In the genomic region with DNA sequence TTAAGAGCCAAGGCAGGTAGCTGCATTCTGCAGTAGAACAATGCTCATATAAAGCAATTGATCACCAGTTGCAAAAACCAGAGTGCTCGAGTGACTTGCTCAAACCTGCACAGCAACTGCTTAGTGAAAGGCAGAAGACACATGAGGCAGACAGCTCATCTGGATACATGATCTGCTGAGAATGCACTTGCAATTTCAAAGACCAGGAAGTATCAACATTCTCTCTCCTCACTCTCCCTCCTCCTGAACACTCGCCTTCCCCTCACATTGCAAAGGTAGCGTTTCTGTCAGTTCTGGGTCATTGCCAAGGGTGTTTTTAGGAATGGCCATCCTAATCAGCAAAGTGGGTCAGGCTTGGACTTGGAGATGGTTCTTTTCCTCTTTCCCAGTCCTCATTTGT, we compare ENCODE assay signal across 14 cellular contexts.
DNase-seq lines count a peak whose midpoint lies in the region; ATAC-seq, FAIRE-seq and TF ChIP-seq lines count a peak whose summit lies in the region.
"Had no signal": no experiment of that assay in that cellular context is flagged by ENCODE, and none has a peak within 500 bp of the region (broad histone marks: within the 10 kb centered on the region; RNA-seq: fewer than 3 reads in every experiment).

No MANE protein-coding gene starts in this region.

- H3K4me3 ChIP-seq in A549 (no peak overlapping the region), DOHH2 (ENCODE audit: low read length) (no peak overlapping the region), PC-9 (no peak overlapping the region), right atrium auricular region (no peak overlapping the region)
- H3K4me3 ChIP-seq: thoracic aorta had no signal

- H3K4me2 ChIP-seq in A549, result peak overlapping the region; percentile 23; the same call in 2 of the 3 replicates
- peak overlapping the region; percentile 12 for H3K4me2 ChIP-seq in DOHH2 (ENCODE audit: low read length)
- H3K4me2 ChIP-seq in PC-9, result peak overlapping the region; percentile 43

- H3K9me3 ChIP-seq in A549 (no peaks in the 10 kb centered on the region), DOHH2 (ENCODE audit: control insufficient read depth, insufficient read depth, low read length) (no peaks in the 10 kb centered on the region), PC-9 (ENCODE audit: insufficient read depth, low read depth) (no peaks in the 10 kb centered on the region), right atrium auricular region (no peaks in the 10 kb centered on the region)
- H3K9me3 ChIP-seq: thoracic aorta had no signal

- CTCF ChIA-PET in A549 (lab: Yijun Ruan, JAX), result no interaction called here
- CTCF ChIA-PET in PC-9 (lab: Charles Lee), result interaction anchor here (0.6 kb wide), 1 partner anchor 19 kb away, joined by 3 read pairs; no protein-coding TSS in a partner anchor

- H3K36me3 ChIP-seq in DOHH2 (ENCODE audit: control insufficient read depth, low read length) (peaks cover 17% of the 10 kb centered on the region), PC-9 (ENCODE audit: low read depth) (no peaks in the 10 kb centered on the region), right atrium auricular region (no peaks in the 10 kb centered on the region)
- H3K36me3 ChIP-seq: thoracic aorta had no signal

- H2AFZ ChIP-seq in PC-9, result no peak overlapping the region

- H3K4me1 ChIP-seq in A549 (peaks cover 19% of the 10 kb centered on the region), DOHH2 (ENCODE audit: control insufficient read depth, low read length) (peaks cover 67% of the 10 kb centered on the region), PC-9 (replicated peaks; ENCODE audit: insufficient read depth) (peaks cover 43% of the 10 kb centered on the region), right atrium auricular region (peaks cover 0 to 10% of the 10 kb centered on the region in 2 donors)

- 54% methylated on average over 3 of the region's 3 CpGs for WGBS in A549 (ENCODE audit: missing lambda C conversion rate)

- no TSS peak for BruUV-seq in PC-9 (replicated peaks; lab: Mats Ljungman, UMichigan)

- no peak for FAIRE-seq in A549 (lab: Jason Lieb, UNC)

- no peak for TF ChIP-seq CTCF in A549 (IDR thresholded peaks at IDR 0.05)
- no peak for TF ChIP-seq CTCF in DOHH2 (IDR thresholded peaks at IDR 0.05; ENCODE audit: low read depth, low read length, poor library complexity, severe bottlenecking)
- TF ChIP-seq CTCF in PC-9 (conservative IDR thresholded peaks at IDR 0.05), result no peak
- no peak for TF ChIP-seq CTCF in right atrium auricular region (IDR thresholded peaks at IDR 0.05)

- H3K27me3 ChIP-seq in DOHH2 (ENCODE audit: control insufficient read depth, low read length) (no peaks in the 10 kb centered on the region), PC-9 (ENCODE audit: insufficient read depth, low read depth) (no peaks in the 10 kb centered on the region), right atrium auricular region (no peaks in the 10 kb centered on the region)

- H3K79me2 ChIP-seq in DOHH2 (ENCODE audit: control insufficient read depth, low read length) (peaks cover 48% of the 10 kb centered on the region), PC-9 (ENCODE audit: low read depth) (no peaks in the 10 kb centered on the region)

- no peak for TF ChIP-seq EP300 in A549 (IDR thresholded peaks at IDR 0.05)

- POLR2A ChIA-PET in A549 (lab: Yijun Ruan, JAX) (no interaction called here), PC-9 (lab: Charles Lee; ENCODE audit: unreplicated experiment) (no interaction called here)

- TF ChIP-seq POLR2A in A549 (IDR thresholded peaks at IDR 0.05; ENCODE audit: low read length), result no peak

- TF ChIP-seq RAD21 in A549 (conservative IDR thresholded peaks at IDR 0.05 in 1 of 2, IDR thresholded peaks at IDR 0.05 in 1 of 2), result no peak

- H4K20me1 ChIP-seq in DOHH2 (ENCODE audit: control insufficient read depth, insufficient read depth, low read depth, low read length), result no peaks in the 10 kb centered on the region
- H4K20me1 ChIP-seq in PC-9 (ENCODE audit: insufficient read depth), result no peaks in the 10 kb centered on the region

- intact Hi-C loops in PC-9 (cut with micrococcal nuclease; ENCODE audit: unreplicated experiment), result loop anchor here (1.0 to 10.0 kb wide), 2 partner anchors 19 to 344 kb away; a partner anchor contains a TSS

- DNase-seq in A549 (ENCODE audit: low read depth in 1 of 2, low spot score in 1 of 2), result no peak
- DNase-seq in PC-9, result peak in 1 of 2 experiments; percentile 58
- peak; percentile 29 for DNase-seq in kidney tubule cell (ENCODE audit: low spot score)
- DNase-seq in right atrium auricular region (ENCODE audit: low spot score), result no peak
- no peak for DNase-seq in HK-2 (ENCODE audit: unreplicated experiment)
- DNase-seq: activated CD8-positive, alpha-beta T cell treated with anti-CD3 and anti-CD28 coated beads for 36 hours; effector CD8-positive, alpha-beta T cell; foreskin melanocyte; NCI-H1092; NCI-H446 treated with DMSO at 0.1 percent for 48 hours had no signal

- ATAC-seq in A549, result no peak
- ATAC-seq in GM21526 (IDR thresholded peaks at IDR 0.05; ENCODE audit: low FRiP score, unreplicated experiment), result no peak
- no peak for ATAC-seq in HG03354 (IDR thresholded peaks at IDR 0.05; ENCODE audit: poor library complexity, severe bottlenecking, unreplicated experiment)

- no peak overlapping the region for H3K27ac ChIP-seq in A549
- H3K27ac ChIP-seq in DOHH2 (ENCODE audit: low read depth, low read length), result no peak overlapping the region
- peak overlapping the region; percentile 64 for H3K27ac ChIP-seq in PC-9
- no peak overlapping the region for H3K27ac ChIP-seq in right atrium auricular region
- H3K27ac ChIP-seq: thoracic aorta had no signal

- H3K9me2 ChIP-seq in DOHH2 (replicated peaks; ENCODE audit: control insufficient read depth, low read length) (no peaks in the 10 kb centered on the region), PC-9 (ENCODE audit: insufficient read depth) (no peaks in the 10 kb centered on the region)

- peaks cover 14% of the 10 kb centered on the region for H3F3A ChIP-seq in DOHH2 (ENCODE audit: control insufficient read depth, insufficient read depth)
- H3F3A ChIP-seq in PC-9 (ENCODE audit: insufficient read depth, low read depth), result peaks cover 33% of the 10 kb centered on the region

TF ChIP-seq in A549, 52 proteins besides CTCF, POLR2A, EP300 and RAD21:
- TF ChIP-seq ZSCAN20 (CRISPR knock-in tag; IDR thresholded peaks at IDR 0.05) (no peak), EHF (CRISPR knock-in tag; IDR thresholded peaks at IDR 0.05) (no peak), KDM1A (IDR thresholded peaks at IDR 0.05; ENCODE audit: low read depth) (no peak), KDM5A (IDR thresholded peaks at IDR 0.05) (no peak), RARB (CRISPR knock-in tag; IDR thresholded peaks at IDR 0.05) (no peak), HOXB5 (CRISPR knock-in tag; IDR thresholded peaks at IDR 0.05) (no peak)
- TF ChIP-seq, protein P1, sequence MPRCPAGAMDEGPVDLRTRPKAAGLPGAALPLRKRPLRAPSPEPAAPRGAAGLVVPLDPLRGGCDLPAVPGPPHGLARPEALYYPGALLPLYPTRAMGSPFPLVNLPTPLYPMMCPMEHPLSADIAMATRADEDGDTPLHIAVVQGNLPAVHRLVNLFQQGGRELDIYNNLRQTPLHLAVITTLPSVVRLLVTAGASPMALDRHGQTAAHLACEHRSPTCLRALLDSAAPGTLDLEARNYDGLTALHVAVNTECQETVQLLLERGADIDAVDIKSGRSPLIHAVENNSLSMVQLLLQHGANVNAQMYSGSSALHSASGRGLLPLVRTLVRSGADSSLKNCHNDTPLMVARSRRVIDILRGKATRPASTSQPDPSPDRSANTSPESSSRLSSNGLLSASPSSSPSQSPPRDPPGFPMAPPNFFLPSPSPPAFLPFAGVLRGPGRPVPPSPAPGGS (IDR thresholded peaks at IDR 0.05), result no peak
- TF ChIP-seq, protein P2, sequence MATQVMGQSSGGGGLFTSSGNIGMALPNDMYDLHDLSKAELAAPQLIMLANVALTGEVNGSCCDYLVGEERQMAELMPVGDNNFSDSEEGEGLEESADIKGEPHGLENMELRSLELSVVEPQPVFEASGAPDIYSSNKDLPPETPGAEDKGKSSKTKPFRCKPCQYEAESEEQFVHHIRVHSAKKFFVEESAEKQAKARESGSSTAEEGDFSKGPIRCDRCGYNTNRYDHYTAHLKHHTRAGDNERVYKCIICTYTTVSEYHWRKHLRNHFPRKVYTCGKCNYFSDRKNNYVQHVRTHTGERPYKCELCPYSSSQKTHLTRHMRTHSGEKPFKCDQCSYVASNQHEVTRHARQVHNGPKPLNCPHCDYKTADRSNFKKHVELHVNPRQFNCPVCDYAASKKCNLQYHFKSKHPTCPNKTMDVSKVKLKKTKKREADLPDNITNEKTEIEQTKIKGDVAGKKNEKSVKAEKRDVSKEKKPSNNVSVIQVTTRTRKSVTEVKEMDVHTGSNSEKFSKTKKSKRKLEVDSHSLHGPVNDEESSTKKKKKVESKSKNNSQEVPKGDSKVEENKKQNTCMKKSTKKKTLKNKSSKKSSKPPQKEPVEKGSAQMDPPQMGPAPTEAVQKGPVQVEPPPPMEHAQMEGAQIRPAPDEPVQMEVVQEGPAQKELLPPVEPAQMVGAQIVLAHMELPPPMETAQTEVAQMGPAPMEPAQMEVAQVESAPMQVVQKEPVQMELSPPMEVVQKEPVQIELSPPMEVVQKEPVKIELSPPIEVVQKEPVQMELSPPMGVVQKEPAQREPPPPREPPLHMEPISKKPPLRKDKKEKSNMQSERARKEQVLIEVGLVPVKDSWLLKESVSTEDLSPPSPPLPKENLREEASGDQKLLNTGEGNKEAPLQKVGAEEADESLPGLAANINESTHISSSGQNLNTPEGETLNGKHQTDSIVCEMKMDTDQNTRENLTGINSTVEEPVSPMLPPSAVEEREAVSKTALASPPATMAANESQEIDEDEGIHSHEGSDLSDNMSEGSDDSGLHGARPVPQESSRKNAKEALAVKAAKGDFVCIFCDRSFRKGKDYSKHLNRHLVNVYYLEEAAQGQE (IDR thresholded peaks at IDR 0.05), result no peak
- TF ChIP-seq, protein P3, sequence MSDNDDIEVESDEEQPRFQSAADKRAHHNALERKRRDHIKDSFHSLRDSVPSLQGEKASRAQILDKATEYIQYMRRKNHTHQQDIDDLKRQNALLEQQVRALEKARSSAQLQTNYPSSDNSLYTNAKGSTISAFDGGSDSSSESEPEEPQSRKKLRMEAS (IDR thresholded peaks at IDR 0.05), result no peak
- TF ChIP-seq, protein P4, sequence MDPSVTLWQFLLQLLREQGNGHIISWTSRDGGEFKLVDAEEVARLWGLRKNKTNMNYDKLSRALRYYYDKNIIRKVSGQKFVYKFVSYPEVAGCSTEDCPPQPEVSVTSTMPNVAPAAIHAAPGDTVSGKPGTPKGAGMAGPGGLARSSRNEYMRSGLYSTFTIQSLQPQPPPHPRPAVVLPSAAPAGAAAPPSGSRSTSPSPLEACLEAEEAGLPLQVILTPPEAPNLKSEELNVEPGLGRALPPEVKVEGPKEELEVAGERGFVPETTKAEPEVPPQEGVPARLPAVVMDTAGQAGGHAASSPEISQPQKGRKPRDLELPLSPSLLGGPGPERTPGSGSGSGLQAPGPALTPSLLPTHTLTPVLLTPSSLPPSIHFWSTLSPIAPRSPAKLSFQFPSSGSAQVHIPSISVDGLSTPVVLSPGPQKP (IDR thresholded peaks at IDR 0.05; ENCODE audit: low read depth, low read length), result no peak
